17 cellular contexts compared by ENCODE assay signal in the genomic region with DNA sequence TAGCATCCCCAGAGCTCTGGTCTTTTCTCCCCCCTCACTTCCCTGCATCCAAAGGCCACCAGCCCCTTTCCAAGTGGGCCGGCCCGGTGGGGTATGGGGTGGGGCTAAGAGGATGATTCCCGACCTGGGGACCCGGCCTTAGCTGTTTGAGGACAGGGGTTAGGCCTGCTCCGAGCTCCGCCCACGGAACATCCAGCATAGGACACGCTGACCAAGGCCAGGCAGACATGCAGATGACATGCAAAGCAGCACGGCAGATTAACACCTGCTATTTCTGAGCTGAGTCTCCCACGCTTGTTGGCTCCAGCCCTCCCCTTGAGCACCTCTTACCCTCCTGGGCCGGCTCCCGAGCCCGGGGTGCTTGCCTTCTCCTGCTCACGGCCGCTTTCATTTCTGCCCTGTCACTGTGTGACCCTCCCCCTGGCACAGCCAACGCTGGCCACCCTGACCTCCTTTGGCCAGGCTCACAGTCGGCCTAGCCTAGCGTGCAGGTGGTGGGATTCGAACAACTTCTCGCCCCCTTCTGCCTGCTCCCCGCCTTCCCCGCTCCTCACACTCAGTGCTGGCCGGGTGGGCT. TPM values are rescaled to one million over a fixed set of nuclear protein-coding genes. Genes with fewer than 3 reads are reported as not detected.
DNase-seq lines count a peak whose midpoint lies in the region; ATAC-seq, FAIRE-seq and TF ChIP-seq lines count a peak whose summit lies in the region.
"Had no signal": no experiment of that assay in that cellular context is flagged by ENCODE, and none has a peak within 500 bp of the region (broad histone marks: within the 10 kb centered on the region; RNA-seq: fewer than 3 reads in every experiment).

No MANE protein-coding gene starts in this region.

- H2BK20ac ChIP-seq in H9 (ENCODE audit: low read depth, low read length, poor library complexity, severe bottlenecking): no peak overlapping the region

- H3K4me2 ChIP-seq in H9 (ENCODE audit: insufficient read depth, insufficient read length, low read length): no peak overlapping the region

- no peak overlapping the region for H2AK5ac ChIP-seq in H9 (ENCODE audit: insufficient read length, low read length)

- peaks cover 12% of the 10 kb centered on the region for H3K79me1 ChIP-seq in H9 (ENCODE audit: insufficient read depth, low read depth, low read length, poor library complexity, severe bottlenecking)

- H3K18ac ChIP-seq in H9 (ENCODE audit: insufficient read length, low read depth, low read length): no peak overlapping the region

- H3K9me3 ChIP-seq in H9 (ENCODE audit: control insufficient read depth, low read depth, low read length): no peaks in the 10 kb centered on the region
- no peaks in the 10 kb centered on the region for H3K9me3 ChIP-seq in ascending aorta
- H3K9me3 ChIP-seq in iPS-18a (ENCODE audit: control insufficient read depth, low read depth, low read length): no peaks in the 10 kb centered on the region

- no peak overlapping the region for H4K5ac ChIP-seq in H9 (ENCODE audit: insufficient read length, low read depth, low read length)

- H3K4me1 ChIP-seq in H9 (ENCODE audit: insufficient read depth, low read length) (peaks cover 8% of the 10 kb centered on the region), ascending aorta (peaks cover 3 to 8% of the 10 kb centered on the region in 2 donors), iPS-18a (ENCODE audit: control insufficient read depth, low read depth, low read length) (peaks cover 20% of the 10 kb centered on the region)

- H3K23me2 ChIP-seq in H9 (ENCODE audit: insufficient read length, low read depth, low read length, poor library complexity, severe bottlenecking): no peaks in the 10 kb centered on the region

- no peak for TF ChIP-seq CTCF in H9 (conservative IDR thresholded peaks at IDR 0.05)
- TF ChIP-seq CTCF in ascending aorta (IDR thresholded peaks at IDR 0.05): no peak
- TF ChIP-seq CTCF in lower leg skin (IDR thresholded peaks at IDR 0.05): no peak

- no peak overlapping the region for H2AFZ ChIP-seq in H9 (ENCODE audit: low read length)

- H4K20me1 ChIP-seq in H9 (ENCODE audit: control insufficient read depth, insufficient read depth, insufficient read length): no peaks in the 10 kb centered on the region

- no peak overlapping the region for H2BK15ac ChIP-seq in H9 (ENCODE audit: low read depth, low read length)

- H3K4me3 ChIP-seq in ascending aorta (no peak overlapping the region), iPS-18a (ENCODE audit: low read length) (peak overlapping the region; percentile 0), lower leg skin (ENCODE audit: low read depth, poor library complexity, severe bottlenecking) (no peak overlapping the region)

- peaks cover 48 to 54% of the 10 kb centered on the region in 2 experiments for H3K4me1 Mint-ChIP-seq in H9
- H3K4me1 Mint-ChIP-seq: activated naive CD8-positive, alpha-beta T cell treated with anti-CD3 and anti-CD28 coated beads, Interleukin-2, amount 50 U/mL, for 24 hours; stimulated activated naive CD8-positive, alpha-beta T cell treated with anti-CD3 and anti-CD28 coated beads, Interleukin-15, amount 100 ng/mL, for 72 hours had no signal

- no peaks in the 10 kb centered on the region; the same call in 1 of the 2 replicates for H3K27me3 Mint-ChIP-seq in H9 (ENCODE audit: low read depth)
- H3K27me3 Mint-ChIP-seq: activated naive CD8-positive, alpha-beta T cell treated with anti-CD3 and anti-CD28 coated beads, Interleukin-2, amount 50 U/mL, for 24 hours had no signal

- H3K27ac ChIP-seq in H9 (ENCODE audit: insufficient read length, low read depth, low read length): no peak overlapping the region
- H3K27ac ChIP-seq in ascending aorta: peak overlapping the region; percentile 30 to 76
- no peak overlapping the region for H3K27ac ChIP-seq in iPS-18a (ENCODE audit: low read length)

- DNase-seq in H9 (peak; percentile 81), ascending aorta (ENCODE audit: low spot score in 2 of 2) (no peak), retina (peak; percentile 30), lower leg skin (ENCODE audit: low spot score in 2 of 2) (no peak), H54 (ENCODE audit: insufficient read length, low spot score) (no peak)
- no peak for DNase-seq in stimulated activated naive CD8-positive, alpha-beta T cell treated with anti-CD3 and anti-CD28 coated beads, Interleukin-15, Interleukin-2, amounts not matched to agents 100 U/mL and 50 U/mL, for 24 hours
- DNase-seq: activated CD4-positive, alpha-beta T cell treated with anti-CD3 and anti-CD28 coated beads for 4 hours; activated naive CD8-positive, alpha-beta T cell treated with anti-CD3 and anti-CD28 coated beads, Interleukin-2, amount 50 U/mL, for 24 hours; naive B cell; NCI-H1436; NCI-H748 treated with DMSO at 0.1 percent for 48 hours; stimulated activated naive CD8-positive, alpha-beta T cell treated with anti-CD3 and anti-CD28 coated beads, Interleukin-15, amount 100 ng/mL, for 72 hours; T-helper 2 cell had no signal

- H3K27me3 ChIP-seq in H9 (ENCODE audit: insufficient read depth, low read length): no peaks in the 10 kb centered on the region
- no peaks in the 10 kb centered on the region for H3K27me3 ChIP-seq in ascending aorta
- no peaks in the 10 kb centered on the region for H3K27me3 ChIP-seq in iPS-18a (ENCODE audit: control insufficient read depth, insufficient read depth, low read length)

- peak overlapping the region; percentile 59 to 96 (median 95); a peak in 6 of 7 replicates for H3K27ac Mint-ChIP-seq in H9
- H3K27ac Mint-ChIP-seq: activated naive CD8-positive, alpha-beta T cell treated with anti-CD3 and anti-CD28 coated beads, Interleukin-2, amount 50 U/mL, for 24 hours; naive B cell had no signal

- no peak overlapping the region for H2BK5ac ChIP-seq in H9 (ENCODE audit: insufficient read length, low read length)

- no peak overlapping the region for H2BK12ac ChIP-seq in H9 (ENCODE audit: insufficient read length, low read depth, low read length)

- no peak overlapping the region for H3K4ac ChIP-seq in H9 (ENCODE audit: low read depth, low read length)

- H3K9me3 Mint-ChIP-seq in H9: no peaks in the 10 kb centered on the region
- H3K9me3 Mint-ChIP-seq: activated naive CD8-positive, alpha-beta T cell treated with anti-CD3 and anti-CD28 coated beads, Interleukin-2, amount 50 U/mL, for 24 hours; stimulated activated naive CD8-positive, alpha-beta T cell treated with anti-CD3 and anti-CD28 coated beads, Interleukin-15, amount 100 ng/mL, for 72 hours had no signal

- H2BK120ac ChIP-seq in H9 (ENCODE audit: low read depth, low read length, poor library complexity, severe bottlenecking): no peak overlapping the region

- FAIRE-seq in H54 (lab: Jason Lieb, UNC): no peak
- FAIRE-seq: colon, GM18507 had no signal

- intact Hi-C loops in ascending aorta (cut with DNase I) (no loop called here), lower leg skin (cut with DNase I; ENCODE audit: low total_unique reads) (no loop called here)

- peak overlapping the region in 1 of 2 experiments; percentile 17; a peak in 1 of 5 replicates for H3K4me3 Mint-ChIP-seq in H9
- H3K4me3 Mint-ChIP-seq: activated naive CD8-positive, alpha-beta T cell treated with anti-CD3 and anti-CD28 coated beads, Interleukin-2, amount 50 U/mL, for 24 hours; naive B cell; stimulated activated naive CD8-positive, alpha-beta T cell treated with anti-CD3 and anti-CD28 coated beads, Interleukin-15, amount 100 ng/mL, for 72 hours had no signal

- no peak overlapping the region for H3K23ac ChIP-seq in H9 (ENCODE audit: insufficient read length, low read depth, low read length)

- H3K36me3 Mint-ChIP-seq in H9 (ENCODE audit: insufficient read depth in 1 of 3, low read depth in 3 of 3): peaks cover 11 to 78% (median 24%) of the 10 kb centered on the region in 3 experiments
- H3K36me3 Mint-ChIP-seq: naive B cell had no signal

- no peak overlapping the region for H3K9ac ChIP-seq in H9 (ENCODE audit: extremely low read depth, insufficient read length, low read length)
- H3K9ac ChIP-seq in iPS-18a (ENCODE audit: low read length): no peak overlapping the region

- no peak overlapping the region for H3K56ac ChIP-seq in H9 (ENCODE audit: insufficient read length, low read depth, low read length)

- peaks cover 4% of the 10 kb centered on the region; the same call in 1 of the 2 replicates for H3K79me2 ChIP-seq in H9 (ENCODE audit: insufficient read depth, low read length)

- no peak for ATAC-seq in HG03520 (IDR thresholded peaks at IDR 0.05; ENCODE audit: unreplicated experiment)
- ATAC-seq in stimulated activated naive CD8-positive, alpha-beta T cell treated with anti-CD3 and anti-CD28 coated beads, Interleukin-15, Interleukin-2, amounts not matched to agents 100 U/mL and 50 U/mL, for 24 hours: no peak
- ATAC-seq: activated naive CD8-positive, alpha-beta T cell treated with anti-CD3 and anti-CD28 coated beads, Interleukin-2, amount 50 U/mL, for 24 hours; stimulated activated naive CD8-positive, alpha-beta T cell treated with anti-CD3 and anti-CD28 coated beads, Interleukin-15, amount 100 ng/mL, for 72 hours had no signal

- no peak overlapping the region for H3T11ph ChIP-seq in H9 (ENCODE audit: low read length)

- H3K36me3 ChIP-seq in ascending aorta (peaks cover 0 to 4% of the 10 kb centered on the region in 2 donors), iPS-18a (ENCODE audit: control insufficient read depth, low read depth, low read length) (peaks cover 12% of the 10 kb centered on the region)

- no peak overlapping the region for H4K91ac ChIP-seq in H9 (ENCODE audit: insufficient read length, low read depth, low read length)

- H3K14ac ChIP-seq in H9 (ENCODE audit: insufficient read depth, low read length): no peak overlapping the region; the same call in 1 of the 2 replicates

- WGBS in H9 (ENCODE audit: extremely low coverage, insufficient read length, low lambda C conversion rate): no CpG with 5 or more reads among the region's 23 CpGs
- WGBS in lower leg skin, 2 donors: 89% methylated on average over 23 of the region's 23 CpGs

- TF ChIP-seq POLR2A in lower leg skin (IDR thresholded peaks at IDR 0.05): no peak
- TF ChIP-seq POLR2A in H54 (IDR thresholded peaks at IDR 0.05; ENCODE audit: low read depth, low read length): no peak

- no peak overlapping the region for H4K8ac ChIP-seq in H9 (replicated peaks; ENCODE audit: insufficient read length, low read depth, low read length)

RNA-seq across cellular contexts. Expression of a gene that starts 40.2 kb away (rescaled TPM):
- total RNA-seq in H9 (2021) (127 and 133 TPM in 2 replicates), ascending aorta (76.1 TPM), lower leg skin (10 to 100 TPM; 14.8 to 34.3 (median 23.4) TPM)

Comparison
In these comparisons a context has a peak if more than half of its experiments do, and no peak if none do; other contexts are left out.
1. DNase-seq: peak in H9 (single experiment) and retina (single experiment); none in ascending aorta (0 of 2), lower leg skin (0 of 2), H54 (single experiment) and stimulated activated naive CD8-positive, alpha-beta T cell treated with anti-CD3 and anti-CD28 coated beads, Interleukin-15, Interleukin-2, amounts not matched to agents 100 U/mL and 50 U/mL, for 24 hours (single experiment).
2. H3K27ac ChIP-seq: peak in ascending aorta (2 of 2); none in H9 (single experiment) and iPS-18a (single experiment).